Comparison of ENCODE assay signal across 26 cellular contexts in the genomic region with DNA sequence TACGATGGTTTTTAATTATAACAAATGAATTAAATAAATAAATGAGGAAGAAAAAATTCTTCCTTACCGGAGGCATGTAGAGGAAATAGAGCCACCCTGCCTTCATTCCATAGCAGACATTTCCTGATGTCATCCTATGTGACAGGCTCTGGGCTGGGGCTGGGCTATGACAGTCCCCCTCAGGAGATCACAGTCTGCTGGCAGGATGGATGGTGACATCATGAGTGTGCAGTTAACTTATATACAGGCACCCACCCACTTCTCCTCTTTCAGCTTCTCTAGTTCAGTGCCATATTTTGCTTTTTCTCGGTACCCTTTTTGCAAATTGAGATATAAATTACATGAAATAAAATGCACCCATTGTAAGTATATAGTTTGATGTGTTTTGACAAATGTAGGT. TPM values are rescaled to one million over a fixed set of nuclear protein-coding genes. Genes with fewer than 3 reads are reported as not detected.
DNase-seq lines count a peak whose midpoint lies in the region; ATAC-seq and TF ChIP-seq lines count a peak whose summit lies in the region.
"Had no signal": no experiment of that assay in that cellular context is flagged by ENCODE, and none has a peak within 500 bp of the region (broad histone marks: within the 10 kb centered on the region; RNA-seq: fewer than 3 reads in every experiment).

No MANE protein-coding gene starts in this region.

- no peak for TF ChIP-seq POLR2A in spleen (IDR thresholded peaks at IDR 0.05)

- TF ChIP-seq CTCF in DND-41 (IDR thresholded peaks at IDR 0.05; ENCODE audit: borderline replicate concordance, extremely low read depth, low read length, poor library complexity, severe bottlenecking): no peak
- TF ChIP-seq CTCF in spleen (IDR thresholded peaks at IDR 0.05 in 8 of 11, conservative IDR thresholded peaks at IDR 0.05 in 3 of 11): no peak

- peak in 1 of 2 donors; percentile 27 for DNase-seq in activated T-cell treated with anti-CD3 and anti-CD28 coated beads, Interleukin-2, amount 50 U/mL, for 72 hours
- no peak for DNase-seq in activated T-cell treated with anti-CD3 and anti-CD28 coated beads, Interleukin-2, amount 50 U/mL, for 48 hours
- no peak for DNase-seq in DND-41
- peak; percentile 14 for DNase-seq in spleen
- no peak for DNase-seq in NOMO-1 treated with DMSO at 0.1 percent for 48 hours (lab: John Stamatoyannopoulos, UW; ENCODE audit: unreplicated experiment)
- DNase-seq in NCI-H2081 treated with DMSO at 0.1 percent for 48 hours (lab: John Stamatoyannopoulos, UW): no peak
- DNase-seq: activated CD4-positive, CD25-positive, alpha-beta regulatory T cell treated with anti-CD3 and anti-CD28 coated beads, Interleukin-2, amount 50 U/mL, for 72 hours; Calu3; cortex of kidney; lower lobe of right lung; NCI-H1417; NCI-H345; nephron progenitor cell; ovary; retina; SJCRH30; stimulated activated CD4-positive, alpha-beta T cell treated with anti-CD3 and anti-CD28 coated beads, Interleukin-2, amount 100 ng/mL, for 24 hours had no signal

- H3K9me3 ChIP-seq in DND-41 (ENCODE audit: insufficient read depth, low read length, severe bottlenecking) (peaks cover 11% of the 10 kb centered on the region), spleen (peaks cover 0 to 15% (median 9%) of the 10 kb centered on the region in 8 donors)
- H3K9me3 ChIP-seq: ascending aorta, lower lobe of right lung, ovary, SJCRH30 had no signal

- no peaks in the 10 kb centered on the region for H3K27me3 Mint-ChIP-seq in activated T-cell treated with anti-CD3 and anti-CD28 coated beads, Interleukin-2, amount 50 U/mL, for 72 hours (ENCODE audit: low read depth)
- no peaks in the 10 kb centered on the region for H3K27me3 Mint-ChIP-seq in activated T-helper 17 cell treated with anti-CD3 and anti-CD28 coated beads, Interleukin-2, amount 50 U/mL, for 72 hours

- ATAC-seq in activated T-cell treated with anti-CD3 and anti-CD28 coated beads, Interleukin-2, amount 50 U/mL, for 72 hours (replicated peaks in 1 of 2): peak; percentile 60 to 73
- ATAC-seq in DND-41 (ENCODE audit: insufficient read depth, low read depth) (peak; percentile 48; the same call in 1 of the 3 replicates), HG03139 (IDR thresholded peaks at IDR 0.05; ENCODE audit: unreplicated experiment) (no peak)
- ATAC-seq in activated T-helper 17 cell treated with anti-CD3 and anti-CD28 coated beads, Interleukin-2, amount 50 U/mL, for 72 hours (replicated peaks): peak; percentile 61
- ATAC-seq: lower lobe of right lung had no signal

- H3K9ac ChIP-seq in DND-41 (ENCODE audit: low read depth, low read length): no peak overlapping the region

- WGBS in spleen, 5 donors: 55 to 69% (median 60%) methylated on average over 3 of the region's 3 CpGs

- H3K4me1 ChIP-seq in DND-41 (ENCODE audit: insufficient read depth, low read length): no peaks in the 10 kb centered on the region
- H3K4me1 ChIP-seq in spleen: peaks cover 0 to 12% (median 3%) of the 10 kb centered on the region in 6 donors
- H3K4me1 ChIP-seq: ascending aorta, lower lobe of right lung, SJCRH30 had no signal

- H3K4me3 ChIP-seq in DND-41 (ENCODE audit: low read depth in 1 of 2, low read length in 2 of 2) (no peak overlapping the region), spleen (no peak overlapping the region)
- H3K4me3 ChIP-seq: ascending aorta, lower lobe of right lung, ovary, SJCRH30, smooth muscle cell had no signal

- no peak overlapping the region for H2AFZ ChIP-seq in DND-41 (ENCODE audit: low read depth, low read length)

- no peak overlapping the region for H3K4me2 ChIP-seq in DND-41 (ENCODE audit: insufficient read depth, low read length)
- H3K4me2 ChIP-seq: smooth muscle cell had no signal

- peak overlapping the region; percentile 45 for H3K27ac Mint-ChIP-seq in activated T-cell treated with anti-CD3 and anti-CD28 coated beads, Interleukin-2, amount 50 U/mL, for 72 hours
- no peak overlapping the region for H3K27ac Mint-ChIP-seq in activated T-helper 17 cell treated with anti-CD3 and anti-CD28 coated beads, Interleukin-2, amount 50 U/mL, for 72 hours
- H3K27ac Mint-ChIP-seq: nephron progenitor cell had no signal

- H3K4me3 Mint-ChIP-seq in activated T-cell treated with anti-CD3 and anti-CD28 coated beads, Interleukin-2, amount 50 U/mL, for 72 hours: peak overlapping the region in 1 of 2 donors; percentile 44
- peak overlapping the region; percentile 27 for H3K4me3 Mint-ChIP-seq in activated T-helper 17 cell treated with anti-CD3 and anti-CD28 coated beads, Interleukin-2, amount 50 U/mL, for 72 hours
- H3K4me3 Mint-ChIP-seq: nephron progenitor cell had no signal

- H3K79me2 ChIP-seq in DND-41 (ENCODE audit: insufficient read depth, low read length): no peaks in the 10 kb centered on the region

- peaks cover 3 to 8% of the 10 kb centered on the region in 2 donors for H3K36me3 Mint-ChIP-seq in activated T-cell treated with anti-CD3 and anti-CD28 coated beads, Interleukin-2, amount 50 U/mL, for 72 hours (ENCODE audit: insufficient read depth in 2 of 2)
- no peaks in the 10 kb centered on the region for H3K36me3 Mint-ChIP-seq in activated T-helper 17 cell treated with anti-CD3 and anti-CD28 coated beads, Interleukin-2, amount 50 U/mL, for 72 hours (ENCODE audit: low read depth)

- H3K27me3 ChIP-seq in DND-41 (ENCODE audit: insufficient read depth, low read length, poor library complexity) (no peaks in the 10 kb centered on the region), spleen (replicated peaks in 1 of 7) (peaks cover 0 to 9% (median 0%) of the 10 kb centered on the region in 7 donors)
- H3K27me3 ChIP-seq: ascending aorta, ovary, SJCRH30 had no signal

- H3K4me1 Mint-ChIP-seq in activated T-cell treated with anti-CD3 and anti-CD28 coated beads, Interleukin-2, amount 50 U/mL, for 72 hours (ENCODE audit: low read depth): peaks cover 63% of the 10 kb centered on the region
- H3K4me1 Mint-ChIP-seq in activated T-helper 17 cell treated with anti-CD3 and anti-CD28 coated beads, Interleukin-2, amount 50 U/mL, for 72 hours: peaks cover 25% of the 10 kb centered on the region

- no peaks in the 10 kb centered on the region for H4K20me1 ChIP-seq in DND-41 (ENCODE audit: insufficient read depth, low read length)

- H3K9me3 Mint-ChIP-seq in activated T-cell treated with anti-CD3 and anti-CD28 coated beads, Interleukin-2, amount 50 U/mL, for 72 hours: peaks cover 2 to 6% of the 10 kb centered on the region in 2 donors
- H3K9me3 Mint-ChIP-seq in activated T-helper 17 cell treated with anti-CD3 and anti-CD28 coated beads, Interleukin-2, amount 50 U/mL, for 72 hours: peaks cover 6% of the 10 kb centered on the region
- H3K9me3 Mint-ChIP-seq: nephron progenitor cell had no signal

- H3K27ac ChIP-seq in DND-41 (ENCODE audit: low read length) (no peak overlapping the region), spleen (no peak overlapping the region)
- H3K27ac ChIP-seq: ascending aorta, lower lobe of right lung, ovary, SJCRH30 had no signal

- H3K36me3 ChIP-seq in DND-41 (ENCODE audit: insufficient read depth, low read length) (no peaks in the 10 kb centered on the region), spleen (no peaks in the 10 kb centered on the region)
- H3K36me3 ChIP-seq: ascending aorta, lower lobe of right lung, ovary, SJCRH30 had no signal

- intact Hi-C loops in spleen (cut with DNase I; ENCODE audit: low total_unique reads): loop anchor here (10.0 kb wide), 1 partner anchor 123 kb away; no protein-coding TSS in a partner anchor

RNA-seq across cellular contexts. Expression of a gene that starts 6.4 kb away (rescaled TPM):
- total RNA-seq in activated T-cell treated with anti-CD3 and anti-CD28 coated beads, Interleukin-2, amount 50 U/mL, for 72 hours: 10 to 100 TPM; 82.4 to 90.6 TPM
- total RNA-seq in activated T-helper 17 cell treated with anti-CD3 and anti-CD28 coated beads, Interleukin-2, amount 50 U/mL, for 72 hours: 10 to 100 TPM; 46.7 to 64.1 TPM
- total RNA-seq in spleen: 10 to 100 TPM; 37.6 to 53.1 (median 41.9) TPM
- polyA plus RNA-seq in spleen: 10 to 100 TPM; 16.2 to 25.0 (median 23.4) TPM

RNA-seq across cellular contexts. Expression of a gene that starts 18.8 kb away (rescaled TPM):
- 1 to 10 TPM in 1 of 2 donors, under 1 TPM in 1; 0.31 to 1.2 TPM for total RNA-seq in activated T-cell treated with anti-CD3 and anti-CD28 coated beads, Interleukin-2, amount 50 U/mL, for 72 hours
- 1 to 10 TPM in 1 of 2 donors, under 1 TPM in 1; 0.78 to 1.3 TPM for total RNA-seq in activated T-helper 17 cell treated with anti-CD3 and anti-CD28 coated beads, Interleukin-2, amount 50 U/mL, for 72 hours
- total RNA-seq in spleen: 10 to 100 TPM in 4 of 7 donors, 1 to 10 TPM in 3; 3.3 to 54.6 (median 12.1) TPM
- 1 to 10 TPM in 2 of 3 donors, under 1 TPM in 1; 0.70 to 8.7 (median 5.8) TPM for polyA plus RNA-seq in spleen
- total RNA-seq: ascending aorta, Daoy, frontal cortex, RPMI7951, smooth muscle cell, subcutaneous adipose tissue had no signal
- polyA plus RNA-seq: BJ, smooth muscle cell had no signal

RNA-seq across cellular contexts. Expression of a gene that starts 31.9 kb away (rescaled TPM):
- 10 to 100 TPM; 10.1 to 14.4 TPM for total RNA-seq in activated T-cell treated with anti-CD3 and anti-CD28 coated beads, Interleukin-2, amount 50 U/mL, for 72 hours
- total RNA-seq in activated T-helper 17 cell treated with anti-CD3 and anti-CD28 coated beads, Interleukin-2, amount 50 U/mL, for 72 hours: 10 to 100 TPM; 15.8 to 15.9 TPM
- 10 to 100 TPM in 4 of 7 donors, 1 to 10 TPM in 3; 1.4 to 19.0 (median 10.7) TPM for total RNA-seq in spleen
- 1 to 10 TPM in 1 of 3 donors, under 1 TPM in 2; 0.15 to 1.3 (median 0.33) TPM for polyA plus RNA-seq in spleen
- total RNA-seq: ascending aorta had no signal

RNA-seq across cellular contexts. Expression of a gene that starts 45.7 kb away (rescaled TPM):
- 100 to 1,000 TPM; 163 to 172 TPM for total RNA-seq in activated T-cell treated with anti-CD3 and anti-CD28 coated beads, Interleukin-2, amount 50 U/mL, for 72 hours
- total RNA-seq in activated T-helper 17 cell treated with anti-CD3 and anti-CD28 coated beads, Interleukin-2, amount 50 U/mL, for 72 hours: 100 to 1,000 TPM; 117 to 155 TPM
- total RNA-seq in spleen: 100 to 1,000 TPM in 3 of 7 donors, 10 to 100 TPM in 4; 65.5 to 132 (median 76.8) TPM
- 10 to 100 TPM; 61.9 to 76.2 (median 74.7) TPM for polyA plus RNA-seq in spleen
- total RNA-seq: ascending aorta had no signal

RNA-seq across cellular contexts. Expression of a gene that starts 48.2 kb away (rescaled TPM):
- 10 to 100 TPM; 16.4 to 16.6 TPM for total RNA-seq in activated T-cell treated with anti-CD3 and anti-CD28 coated beads, Interleukin-2, amount 50 U/mL, for 72 hours
- total RNA-seq in activated T-helper 17 cell treated with anti-CD3 and anti-CD28 coated beads, Interleukin-2, amount 50 U/mL, for 72 hours: 1 to 10 TPM; 5.7 to 6.6 TPM
- total RNA-seq in spleen: 10 to 100 TPM; 21.3 to 56.6 (median 40.1) TPM
- 10 to 100 TPM in 1 of 3 donors, 1 to 10 TPM in 2; 8.3 to 19.8 (median 9.2) TPM for polyA plus RNA-seq in spleen
